In genomic region chr12:11014234-11014633, GRCh38 we compare ENCODE assay signal across 2 cellular contexts.
A peak's percentile ranks its signal among the peaks of the same experiment; 100 is the strongest.
TF ChIP-seq lines count a peak whose summit lies in the region.

No MANE protein-coding gene starts in this region.

TF ChIP-seq in HepG2, 621 proteins besides CTCF, POLR2A, EP300 and RAD21:
- TF ChIP-seq ARHGAP35 (CRISPR knock-in tag; IDR thresholded peaks at IDR 0.05; ENCODE audit: borderline replicate concordance) (no peak), TCF7 (IDR thresholded peaks at IDR 0.05; ENCODE audit: low read depth) (peak; percentile 62; the same call in 1 of the 2 replicates)

TF ChIP-seq in GM23338, 12 proteins besides CTCF, POLR2A, EP300 and RAD21:
- TF ChIP-seq EZH2 (IDR thresholded peaks at IDR 0.05; ENCODE audit: low read depth, unreplicated experiment) (no peak), CREB1 (CRISPR knock-in tag; IDR thresholded peaks at IDR 0.05; ENCODE audit: low read depth) (no peak), ZNF331 (CRISPR knock-in tag; IDR thresholded peaks at IDR 0.05; ENCODE audit: low read depth) (no peak), STAT1 (IDR thresholded peaks at IDR 0.05; ENCODE audit: unreplicated experiment) (no peak), REST (IDR thresholded peaks at IDR 0.05; ENCODE audit: unreplicated experiment) (no peak), JUNB (IDR thresholded peaks at IDR 0.05; ENCODE audit: unreplicated experiment) (no peak)
